In the genomic region with DNA sequence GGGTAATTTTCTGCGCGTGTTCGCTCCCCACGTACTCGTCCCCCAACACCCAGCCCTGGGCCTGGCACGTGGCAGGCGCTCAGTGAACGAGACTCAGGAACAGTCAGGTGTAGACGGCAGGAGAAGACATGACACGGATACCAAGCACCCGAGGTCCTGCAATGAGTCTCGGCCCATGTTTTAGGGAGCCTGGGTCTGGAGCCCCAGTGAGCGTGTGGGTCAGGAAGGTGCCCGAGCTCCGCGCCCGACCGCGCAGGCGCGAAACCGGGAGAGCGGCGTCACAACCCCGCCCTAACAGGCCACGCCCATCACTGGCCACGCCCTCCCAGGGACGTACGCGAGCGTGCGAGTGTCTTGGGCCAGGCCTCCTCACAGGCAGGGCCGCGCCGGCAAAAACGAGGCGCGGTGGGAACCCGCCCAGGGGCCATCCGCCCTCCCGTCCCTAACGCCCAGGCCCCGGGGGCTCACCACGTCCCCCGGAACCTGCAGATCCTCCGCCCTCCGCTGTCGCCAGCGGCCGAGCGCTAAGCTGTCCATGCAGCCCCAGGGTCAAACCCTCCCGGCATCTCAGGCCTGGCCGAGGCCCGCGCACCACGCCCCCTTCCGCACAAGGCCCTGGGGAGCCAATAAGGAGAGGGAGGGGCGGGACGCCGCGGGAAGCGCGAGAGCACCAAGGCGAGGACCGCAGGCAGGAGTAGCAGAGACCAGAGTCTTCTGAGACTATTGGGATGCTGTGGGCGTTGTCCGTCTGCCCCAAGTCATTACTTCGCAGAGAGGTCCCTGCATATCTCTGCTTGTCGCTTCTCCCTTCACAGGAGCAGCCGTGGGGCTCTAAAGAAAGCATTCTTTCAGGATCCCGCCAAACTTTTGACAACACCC, we compare ENCODE assay signal across 8 cellular contexts. TPM values are rescaled to one million over a fixed set of nuclear protein-coding genes. Genes with fewer than 3 reads are reported as not detected.
A peak's percentile ranks its signal among the peaks of the same experiment; 100 is the strongest.
DNase-seq lines count a peak whose midpoint lies in the region; ATAC-seq and TF ChIP-seq lines count a peak whose summit lies in the region.

A gene (minus strand): TSS at position 595 of the 879 bp plus-strand sequence. CDS start 58 bp downstream, at position 537.

- H3K27me3 Mint-ChIP-seq in Caco-2 (ENCODE audit: insufficient read depth, unreplicated experiment) (no peaks in the 10 kb centered on the region), endodermal cell (ENCODE audit: insufficient read depth) (peaks cover 18% of the 10 kb centered on the region)

- peak; percentile 85 for ATAC-seq in GM21390 (IDR thresholded peaks at IDR 0.05; ENCODE audit: unreplicated experiment)

- POLR2A ChIA-PET in Caco-2 (lab: Charles Lee) = interaction anchor here (0.6 to 3.1 kb wide), 7 partner anchors 9 to 1639 kb away, joined by 3 to 66 read pairs (median 4); a partner anchor contains a TSS

- TF ChIP-seq CTCF in Caco-2 (IDR thresholded peaks at IDR 0.05; ENCODE audit: insufficient read depth in 1 of 2, low read depth in 1 of 2, low read length in 1 of 2, severe bottlenecking in 1 of 2, unreplicated experiment in 1 of 2) (peak in 1 of 2 experiments; percentile 4), endodermal cell (conservative IDR thresholded peaks at IDR 0.05) (no peak)

- H3K9ac ChIP-seq in endodermal cell (ENCODE audit: extremely low read depth, low read length, poor library complexity, severe bottlenecking) = peak within 1 kb of the TSS; percentile 83

- H3K4me3 Mint-ChIP-seq in Caco-2 (ENCODE audit: unreplicated experiment) (peak within 1 kb of the TSS; percentile 91), endodermal cell (peak within 1 kb of the TSS; percentile 81)

- H3K4me1 ChIP-seq in Caco-2 (peaks cover 5% of the 10 kb centered on the region), endodermal cell (ENCODE audit: control insufficient read depth, insufficient read depth, low read length) (peaks cover 6% of the 10 kb centered on the region), mesodermal cell (ENCODE audit: control insufficient read depth, insufficient read depth, low read length, poor library complexity, severe bottlenecking) (no peaks in the 10 kb centered on the region)

- CTCF ChIA-PET in Caco-2 (lab: Charles Lee) = interaction anchor here (0.7 to 2.9 kb wide), 9 partner anchors 17 to 1079 kb away, joined by 3 to 33 read pairs (median 5); a partner anchor contains a TSS

- intact Hi-C loops in Caco-2 (cut with micrococcal nuclease; ENCODE audit: unreplicated experiment) = loop anchor here (1.0 kb wide), 2 partner anchors 18 to 26 kb away; a partner anchor contains a TSS

- H3K9me3 ChIP-seq in Caco-2 (0 out of 2 replicates have a peak, but pooled peaks cover 3% of the 10 kb centered on the region), endodermal cell (ENCODE audit: control insufficient read depth, low read length) (peaks cover 7% of the 10 kb centered on the region), mesodermal cell (ENCODE audit: control insufficient read depth, low read length) (no peaks in the 10 kb centered on the region)

- no TSS peak for BruUV-seq in Caco-2 (replicated peaks; lab: Mats Ljungman, UMichigan)

- H3K27ac ChIP-seq in endodermal cell (ENCODE audit: low read depth, low read length) = peak within 1 kb of the TSS; percentile 89
- H3K27ac ChIP-seq in mesodermal cell (ENCODE audit: low read depth, low read length, severe bottlenecking) = peak within 1 kb of the TSS; percentile 95

- peak within 1 kb of the TSS; percentile 82 for H3K4me3 ChIP-seq in Caco-2 (ENCODE audit: low read depth, low read length)
- H3K4me3 ChIP-seq in endodermal cell (ENCODE audit: low read length) = peak within 1 kb of the TSS; percentile 96
- H3K4me3 ChIP-seq in mesodermal cell (ENCODE audit: extremely low read depth, insufficient read depth, low read length, poor library complexity, severe bottlenecking) = peak within 1 kb of the TSS; percentile 80

- H3K27me3 ChIP-seq in Caco-2 (replicated peaks; ENCODE audit: control insufficient read depth, insufficient read depth, low read length) (no peaks in the 10 kb centered on the region), endodermal cell (ENCODE audit: control insufficient read depth, insufficient read depth, low read length, poor library complexity, severe bottlenecking) (no peaks in the 10 kb centered on the region)

- H3K27ac Mint-ChIP-seq in Caco-2 (ENCODE audit: unreplicated experiment) = peak within 1 kb of the TSS; percentile 91
- H3K27ac Mint-ChIP-seq in endodermal cell = peak within 1 kb of the TSS; percentile 97

- H3K4me1 Mint-ChIP-seq in Caco-2 (ENCODE audit: low read depth, unreplicated experiment) (peaks cover 7% of the 10 kb centered on the region), endodermal cell (peaks cover 16% of the 10 kb centered on the region)

- 0 to 2% methylated on average over 19 to 71 of the region's 71 CpGs for WGBS in endodermal cell (ENCODE audit: insufficient coverage in 1 of 2, insufficient read length in 1 of 2), 2 experiments
- WGBS in mesodermal cell (ENCODE audit: insufficient coverage in 2 of 2), 2 experiments = 0% methylated on average over 42 to 63 of the region's 71 CpGs

- no peaks in the 10 kb centered on the region for H3K9me3 Mint-ChIP-seq in Caco-2 (ENCODE audit: unreplicated experiment)
- H3K9me3 Mint-ChIP-seq in endodermal cell = peaks cover 15% of the 10 kb centered on the region

- DNase-seq in Caco-2 = peak; percentile 97 to 98
- peak; percentile 15 to 97 (median 92) for DNase-seq in HUDEP-2 (lab: John Stamatoyannopoulos, UW; ENCODE audit: unreplicated experiment in 76 of 76)
- peak; percentile 92 for DNase-seq in NOMO-1 treated with dmso at 0.1 percent for 144 hours (lab: John Stamatoyannopoulos, UW; ENCODE audit: unreplicated experiment)
- peak; percentile 93 for DNase-seq in activated CD8-positive, alpha-beta memory T cell treated with anti-CD3 and anti-CD28 coated beads, Interleukin-2, amount 50 U/mL, for 24 hours (ENCODE audit: extremely low read depth)
- peak; percentile 99 for DNase-seq in endodermal cell
- peak; percentile 99 for DNase-seq in stimulated activated CD8-positive, alpha-beta memory T cell treated with anti-CD3 and anti-CD28 coated beads, Interleukin-15, amount 100 ng/mL, for 24 hours (ENCODE audit: low read depth)

- peaks cover 19% of the 10 kb centered on the region for H3K36me3 Mint-ChIP-seq in Caco-2 (ENCODE audit: insufficient read depth, unreplicated experiment)
- peaks cover 10% of the 10 kb centered on the region for H3K36me3 Mint-ChIP-seq in endodermal cell (ENCODE audit: low read depth)

- no peaks in the 10 kb centered on the region for H3K36me3 ChIP-seq in Caco-2 (ENCODE audit: control insufficient read depth, insufficient read depth, low read length)
- no peaks in the 10 kb centered on the region for H3K36me3 ChIP-seq in endodermal cell (ENCODE audit: control insufficient read depth, insufficient read depth, low read length)
- no peaks in the 10 kb centered on the region for H3K36me3 ChIP-seq in mesodermal cell (ENCODE audit: control insufficient read depth, insufficient read depth, low read length)

RNA-seq across cellular contexts. Expression of the gene that starts here (rescaled TPM):
- total RNA-seq in Caco-2 (2022) = 0.54 TPM in 1 of 2 replicates, not detected in the other
- 1 to 10 TPM; 1.5 to 1.9 TPM for total RNA-seq in endodermal cell
- 1.3 TPM for polyA plus RNA-seq in endodermal cell (2013, experiment 1 of 2)
- 0.70 TPM for polyA plus RNA-seq in endodermal cell (2013, experiment 2 of 2)
- 1.7 TPM for polyA plus RNA-seq in mesodermal cell (2013, experiment 1 of 2)
- 2.6 TPM for polyA plus RNA-seq in mesodermal cell (2013, experiment 2 of 2)

Comparison
In these comparisons a context has a peak if more than half of its experiments do, and no peak if none do; other contexts are left out.
1. Peak in every context shown above with its lines: DNase-seq, ATAC-seq, H3K4me3 ChIP-seq and H3K27ac ChIP-seq.
2. Peak in DNase-seq and H3K4me3 ChIP-seq in Caco-2; RNA of the gene not detected or under 1 TPM.